ENCODE assay signal across 1 cellular context in genomic region chr4:6709230-6710114, GRCh38.
TF ChIP-seq lines count a peak whose summit lies in the region.

Gene MRFAP1L1 (minus strand): TSS chr4:6709865. CDS start chr4:6709629, 236 bp downstream.

TF ChIP-seq in HepG2, 621 proteins besides CTCF, POLR2A, EP300 and RAD21 (continued from another document and continues in another):
- TF ChIP-seq PRDM10 (CRISPR knock-in tag; IDR thresholded peaks at IDR 0.05; ENCODE audit: low read depth) = no peak
- peak; percentile 71 for TF ChIP-seq BHLHE40 (IDR thresholded peaks at IDR 0.05; ENCODE audit: low read length)
- TF ChIP-seq KMT2B (CRISPR knock-in tag; IDR thresholded peaks at IDR 0.05) = peak; percentile 97
- TF ChIP-seq YY1 (IDR thresholded peaks at IDR 0.05; ENCODE audit: insufficient read depth, insufficient replicate concordance, low read depth, low read length) = peak; percentile 95
- no peak for TF ChIP-seq ZNF577 (CRISPR knock-in tag; IDR thresholded peaks at IDR 0.05; ENCODE audit: borderline replicate concordance, low read depth)
- no peak for TF ChIP-seq ZNF354B (CRISPR knock-in tag; IDR thresholded peaks at IDR 0.05)
- no peak for TF ChIP-seq RNF219 (CRISPR knock-in tag; IDR thresholded peaks at IDR 0.05)
- no peak for TF ChIP-seq ZSCAN12 (CRISPR knock-in tag; IDR thresholded peaks at IDR 0.05)
- TF ChIP-seq FOXM1 (CRISPR knock-in tag; IDR thresholded peaks at IDR 0.05) = no peak
- TF ChIP-seq ZNF343 (CRISPR knock-in tag; IDR thresholded peaks at IDR 0.05) = no peak; the same call in 1 of the 2 replicates
- no peak for TF ChIP-seq ZNF580 (CRISPR knock-in tag; IDR thresholded peaks at IDR 0.05; ENCODE audit: borderline replicate concordance, low read depth)
- no peak for TF ChIP-seq U2AF2 (IDR thresholded peaks at IDR 0.05; ENCODE audit: low read depth, low read length)
- TF ChIP-seq HBP1 (CRISPR knock-in tag; IDR thresholded peaks at IDR 0.05; ENCODE audit: low read depth) = no peak; the same call in 1 of the 2 replicates
- TF ChIP-seq ZNF224 (CRISPR knock-in tag; IDR thresholded peaks at IDR 0.05) = no peak; the same call in 1 of the 2 replicates
- peak; percentile 19; the same call in 1 of the 2 replicates for TF ChIP-seq CSRNP1 (CRISPR knock-in tag; IDR thresholded peaks at IDR 0.05)
- TF ChIP-seq ISX (CRISPR knock-in tag; conservative IDR thresholded peaks at IDR 0.05) = no peak
- TF ChIP-seq HDAC1 (CRISPR knock-in tag; IDR thresholded peaks at IDR 0.05) = peak; percentile 74
- no peak for TF ChIP-seq GFI1 (CRISPR knock-in tag; IDR thresholded peaks at IDR 0.05; ENCODE audit: borderline replicate concordance)
- TF ChIP-seq RERE (CRISPR knock-in tag; IDR thresholded peaks at IDR 0.05; ENCODE audit: low read depth) = no peak
- no peak for TF ChIP-seq FOXP1 (IDR thresholded peaks at IDR 0.05)
- TF ChIP-seq FOXP1 (CRISPR knock-in tag; IDR thresholded peaks at IDR 0.05) = no peak
- no peak for TF ChIP-seq ZNF460 (CRISPR knock-in tag; IDR thresholded peaks at IDR 0.05; ENCODE audit: borderline replicate concordance)
- TF ChIP-seq DDIT3 (CRISPR knock-in tag; IDR thresholded peaks at IDR 0.05) = no peak
- TF ChIP-seq MLLT10 (CRISPR knock-in tag; IDR thresholded peaks at IDR 0.05) = no peak
- no peak for TF ChIP-seq ZNF512 (CRISPR knock-in tag; IDR thresholded peaks at IDR 0.05)
- TF ChIP-seq ZNF530 (CRISPR knock-in tag; IDR thresholded peaks at IDR 0.05; ENCODE audit: low read depth) = no peak
- no peak for TF ChIP-seq ZNF841 (CRISPR knock-in tag; IDR thresholded peaks at IDR 0.05; ENCODE audit: borderline replicate concordance)
- TF ChIP-seq TBX3 (IDR thresholded peaks at IDR 0.05; ENCODE audit: borderline replicate concordance) = no peak
- TF ChIP-seq AHR (CRISPR knock-in tag; IDR thresholded peaks at IDR 0.05) = no peak
- TF ChIP-seq THRA (CRISPR knock-in tag; IDR thresholded peaks at IDR 0.05; ENCODE audit: borderline replicate concordance) = no peak
- no peak for TF ChIP-seq PRPF4 (IDR thresholded peaks at IDR 0.05; ENCODE audit: low read depth, low read length, poor library complexity, severe bottlenecking)
- peak; percentile 29; the same call in 1 of the 2 replicates for TF ChIP-seq FOXO1 (CRISPR knock-in tag; IDR thresholded peaks at IDR 0.05)
- peak; percentile 42; the same call in 1 of the 2 replicates for TF ChIP-seq SOX5 (CRISPR knock-in tag; IDR thresholded peaks at IDR 0.05; ENCODE audit: borderline replicate concordance)
- TF ChIP-seq ZNF282 (IDR thresholded peaks at IDR 0.05; ENCODE audit: partially characterized antibody) = no peak
